In the genomic region with DNA sequence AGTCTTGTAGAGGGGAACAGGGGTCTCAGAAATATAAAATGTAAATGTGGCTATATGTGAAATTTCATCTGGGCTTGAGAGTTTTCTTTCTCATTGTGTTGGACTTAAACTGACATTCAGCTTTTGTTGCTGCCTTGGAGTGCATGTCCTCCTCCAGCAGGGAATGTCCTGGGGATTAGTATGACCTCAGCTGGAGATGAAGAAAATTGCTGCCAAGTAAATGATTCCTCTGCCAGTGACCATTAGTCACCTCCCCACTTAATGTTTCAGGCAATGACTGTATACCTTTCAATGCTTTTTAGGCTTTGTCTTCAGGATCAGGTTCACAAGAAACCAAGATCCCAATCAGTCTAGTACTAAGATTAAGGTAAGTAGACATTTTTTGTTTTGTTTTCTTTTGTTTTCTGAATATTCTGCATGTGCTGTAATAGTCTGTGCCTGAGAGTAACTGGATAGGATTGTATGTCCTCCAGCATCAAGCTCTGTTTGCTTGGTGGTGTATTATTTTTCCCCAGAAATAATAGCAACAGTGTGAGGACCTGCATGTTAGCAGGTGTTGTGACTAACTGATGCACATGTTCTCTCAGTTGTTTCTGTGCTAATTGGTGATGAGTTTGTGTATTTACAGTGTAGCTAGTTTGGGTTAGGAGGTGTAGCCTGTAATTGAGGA, we compare ENCODE assay signal across 10 cellular contexts. TPM values are rescaled to one million over a fixed set of nuclear protein-coding genes. Genes with fewer than 3 reads are reported as not detected.
DNase-seq lines count a peak whose midpoint lies in the region; ATAC-seq, FAIRE-seq and TF ChIP-seq lines count a peak whose summit lies in the region.
"Had no signal": no experiment of that assay in that cellular context is flagged by ENCODE, and none has a peak within 500 bp of the region (broad histone marks: within the 10 kb centered on the region; RNA-seq: fewer than 3 reads in every experiment).

No MANE protein-coding gene starts in this region.

- no peak overlapping the region for H3K4me2 ChIP-seq in PC-9

- H3K27me3 ChIP-seq in PC-9 (ENCODE audit: insufficient read depth, low read depth), result no peaks in the 10 kb centered on the region

- peaks cover 5% of the 10 kb centered on the region for H3K4me1 Mint-ChIP-seq in activated CD8-positive, alpha-beta T cell treated with anti-CD3 and anti-CD28 coated beads for 36 hours (ENCODE audit: low read depth)

- H3K4me3 ChIP-seq in PC-9, result no peak overlapping the region
- H3K4me3 ChIP-seq: skin epidermis had no signal

- no peak overlapping the region for H2AFZ ChIP-seq in PC-9

- H3K36me3 ChIP-seq in PC-9 (ENCODE audit: low read depth), result 0 out of 2 replicates have a peak, but pooled peaks cover 32% of the 10 kb centered on the region

- H3K9me2 ChIP-seq in PC-9 (ENCODE audit: insufficient read depth), result no peaks in the 10 kb centered on the region

- BruUV-seq in PC-9 (replicated peaks; lab: Mats Ljungman, UMichigan), result no TSS peak

- peak; percentile 87 for FAIRE-seq in G401.6 (lab: Jason Lieb, UNC)

- H3K27ac Mint-ChIP-seq in activated CD8-positive, alpha-beta T cell treated with anti-CD3 and anti-CD28 coated beads for 36 hours, result no peak overlapping the region
- H3K27ac Mint-ChIP-seq: activated naive CD8-positive, alpha-beta T cell treated with anti-CD3 and anti-CD28 coated beads, Interleukin-2, amount 10 ng/mL, durations not matched to agents 7 days and 5 days had no signal

- H4K20me1 ChIP-seq in PC-9 (ENCODE audit: insufficient read depth), result peaks cover 5% of the 10 kb centered on the region; the same call in 1 of the 2 replicates

- ATAC-seq in omental fat pad (ENCODE audit: low FRiP score), result peak; percentile 91
- no peak for ATAC-seq in activated CD8-positive, alpha-beta T cell treated with anti-CD3 and anti-CD28 coated beads for 36 hours

- H3K9me3 ChIP-seq in PC-9 (ENCODE audit: insufficient read depth, low read depth), result no peaks in the 10 kb centered on the region

- H3K4me3 Mint-ChIP-seq in activated CD8-positive, alpha-beta T cell treated with anti-CD3 and anti-CD28 coated beads for 36 hours, result no peak overlapping the region
- H3K4me3 Mint-ChIP-seq: activated naive CD8-positive, alpha-beta T cell treated with anti-CD3 and anti-CD28 coated beads, Interleukin-2, amount 10 ng/mL, durations not matched to agents 7 days and 5 days had no signal

- H3K36me3 Mint-ChIP-seq in activated CD8-positive, alpha-beta T cell treated with anti-CD3 and anti-CD28 coated beads for 36 hours (ENCODE audit: low read depth), result peaks cover 43% of the 10 kb centered on the region

- DNase-seq in PC-9, result peak; percentile 25 to 70
- peak; percentile 81 for DNase-seq in fibroblast of gingiva (ENCODE audit: low read depth)
- no peak for DNase-seq in omental fat pad (ENCODE audit: low spot score)
- no peak for DNase-seq in NK-92 treated with Interleukin-12 subunit alpha and Interleukin-12 subunit beta, amount 100 ng/mL, for 24 hours (lab: John Stamatoyannopoulos, UW)
- DNase-seq in GM19238 (ENCODE audit: insufficient read length, low spot score), result no peak
- DNase-seq in activated CD8-positive, alpha-beta memory T cell treated with anti-CD3 and anti-CD28 coated beads for 24 hours, result no peak
- DNase-seq in activated CD8-positive, alpha-beta T cell treated with anti-CD3 and anti-CD28 coated beads for 36 hours, result no peak
- DNase-seq: activated naive CD8-positive, alpha-beta T cell treated with anti-CD3 and anti-CD28 coated beads, Interleukin-2, amount 10 ng/mL, durations not matched to agents 7 days and 5 days had no signal

- intact Hi-C loops in PC-9 (cut with micrococcal nuclease; ENCODE audit: unreplicated experiment), result loop anchor here (5.0 kb wide), 2 partner anchors 110 to 235 kb away; a partner anchor contains a TSS
- intact Hi-C loops in activated CD8-positive, alpha-beta T cell treated with anti-CD3 and anti-CD28 coated beads for 36 hours (cut with micrococcal nuclease), result no loop called here

- peak overlapping the region; percentile 17; the same call in 1 of the 2 replicates for H3K27ac ChIP-seq in PC-9
- H3K27ac ChIP-seq: skin epidermis had no signal

- H3F3A ChIP-seq in PC-9 (ENCODE audit: insufficient read depth, low read depth), result peaks cover 10% of the 10 kb centered on the region; the same call in 1 of the 2 replicates

- H3K79me2 ChIP-seq in PC-9 (ENCODE audit: low read depth), result no peaks in the 10 kb centered on the region

- H3K4me1 ChIP-seq in PC-9 (replicated peaks; ENCODE audit: insufficient read depth), result 0 out of 2 replicates have a peak, but pooled peaks cover 3% of the 10 kb centered on the region

- no peaks in the 10 kb centered on the region for H3K27me3 Mint-ChIP-seq in activated CD8-positive, alpha-beta T cell treated with anti-CD3 and anti-CD28 coated beads for 36 hours
- H3K27me3 Mint-ChIP-seq: activated naive CD8-positive, alpha-beta T cell treated with anti-CD3 and anti-CD28 coated beads, Interleukin-2, amount 10 ng/mL, durations not matched to agents 7 days and 5 days had no signal

- POLR2A ChIA-PET in PC-9 (lab: Charles Lee; ENCODE audit: unreplicated experiment), result interaction anchor here (0.7 kb wide), 1 partner anchor 38 kb away, joined by 5 read pairs; no protein-coding TSS in a partner anchor
- POLR2A ChIA-PET in activated CD8-positive, alpha-beta T cell treated with anti-CD3 and anti-CD28 coated beads for 36 hours (lab: Charles Lee), result no interaction called here

- H3K9me3 Mint-ChIP-seq in activated CD8-positive, alpha-beta T cell treated with anti-CD3 and anti-CD28 coated beads for 36 hours, result no peaks in the 10 kb centered on the region
- H3K9me3 Mint-ChIP-seq: activated naive CD8-positive, alpha-beta T cell treated with anti-CD3 and anti-CD28 coated beads, Interleukin-2, amount 10 ng/mL, durations not matched to agents 7 days and 5 days had no signal

- CTCF ChIA-PET in PC-9 (lab: Charles Lee), result interaction anchor here (0.9 kb wide), 1 partner anchor 111 kb away, joined by 3 read pairs; a partner anchor contains a TSS
- CTCF ChIA-PET in activated CD8-positive, alpha-beta T cell treated with anti-CD3 and anti-CD28 coated beads for 36 hours (lab: Charles Lee), result interaction anchor here (1.3 to 1.7 kb wide), 3 partner anchors 99 to 274 kb away, joined by 3 to 5 read pairs (median 4); a partner anchor contains a TSS

- TF ChIP-seq CTCF in PC-9 (conservative IDR thresholded peaks at IDR 0.05), result no peak; the same call in 1 of the 2 replicates
- TF ChIP-seq CTCF in omental fat pad (IDR thresholded peaks at IDR 0.05), result no peak
- no peak for TF ChIP-seq CTCF in activated CD8-positive, alpha-beta T cell treated with anti-CD3 and anti-CD28 coated beads for 36 hours (IDR thresholded peaks at IDR 0.05)

RNA-seq across cellular contexts. Expression of a gene that starts 18.1 kb away (rescaled TPM):
- total RNA-seq in PC-9 (2021) (0.40 and 0.44 TPM in 2 replicates), omental fat pad (1 to 10 TPM in 1 of 4 donors, under 1 TPM in 3; 0.48 to 2.5 (median 0.94) TPM)
- under 1 TPM; 0.18 to 0.31 TPM for total RNA-seq in activated CD8-positive, alpha-beta T cell treated with anti-CD3 and anti-CD28 coated beads for 36 hours

RNA-seq across cellular contexts. Expression of a gene that starts 34.6 kb away (rescaled TPM):
- not detected in 2 replicates for total RNA-seq in PC-9 (2021)
- under 1 TPM in 2 of 4 donors, not detected in 2; 0.24 to 0.65 TPM for total RNA-seq in omental fat pad
- not detected for total RNA-seq in activated CD8-positive, alpha-beta T cell treated with anti-CD3 and anti-CD28 coated beads for 36 hours

Comparison
In these comparisons a context has a peak if more than half of its experiments do, and no peak if none do; other contexts are left out.
1. DNase-seq: peak in PC-9 (2 of 2) and fibroblast of gingiva (single experiment); none in omental fat pad (single experiment), NK-92 treated with Interleukin-12 subunit alpha and Interleukin-12 subunit beta, amount 100 ng/mL, for 24 hours (single experiment), GM19238 (single experiment), activated CD8-positive, alpha-beta memory T cell treated with anti-CD3 and anti-CD28 coated beads for 24 hours (single experiment) and activated CD8-positive, alpha-beta T cell treated with anti-CD3 and anti-CD28 coated beads for 36 hours (single experiment).